Comparison of ENCODE assay signal across 15 cellular contexts in genomic region chr2:71552861-71553301, GRCh38.
A peak's percentile ranks its signal among the peaks of the same experiment; 100 is the strongest.
DNase-seq lines count a peak whose midpoint lies in the region; ATAC-seq, FAIRE-seq and TF ChIP-seq lines count a peak whose summit lies in the region.
"Had no signal": no experiment of that assay in that cellular context is flagged by ENCODE, and none has a peak within 500 bp of the region (broad histone marks: within the 10 kb centered on the region; RNA-seq: fewer than 3 reads in every experiment).

No MANE protein-coding gene starts in this region.

- H2AFZ ChIP-seq in osteoblast (ENCODE audit: low read length), result no peak overlapping the region

- no peak overlapping the region for H3K27ac ChIP-seq in osteoblast (ENCODE audit: low read depth, low read length)
- H3K27ac ChIP-seq: 22Rv1 had no signal

- peak; percentile 45 for DNase-seq in activated effector memory CD4-positive, alpha-beta T cell treated with anti-CD3 and anti-CD28 coated beads, Interleukin-2, amount 50 U/mL, for 16 hours
- DNase-seq in activated effector memory CD4-positive, alpha-beta T cell treated with Interleukin-2 at 50 U/mL for 16 hours, result no peak
- DNase-seq in HTR-8/SVneo (ENCODE audit: insufficient read length, low spot score) (no peak), fibroblast of mammary gland (ENCODE audit: low read depth) (peak; percentile 28), osteoblast (ENCODE audit: insufficient read length, low spot score, missing footprints) (peak; percentile 59), A172 (ENCODE audit: low spot score) (no peak), NCI-H345 treated with DMSO at 0.1 percent for 48 hours (lab: John Stamatoyannopoulos, UW; ENCODE audit: unreplicated experiment) (no peak)
- DNase-seq: ACHN; C1 segment of cervical spinal cord; Calu3; CD4-positive, alpha-beta T cell; DMS 273 treated with DMSO at 0.1 percent for 48 hours; H7 had no signal

- ATAC-seq in HG02970 (IDR thresholded peaks at IDR 0.05; ENCODE audit: low FRiP score, unreplicated experiment), result no peak

- peaks cover 2% of the 10 kb centered on the region for H3K9me3 ChIP-seq in osteoblast (ENCODE audit: low read depth, low read length)

- H3K27me3 ChIP-seq in osteoblast (ENCODE audit: insufficient read depth, low read length), result peaks cover 14% of the 10 kb centered on the region

- H3K79me2 ChIP-seq in osteoblast (ENCODE audit: insufficient read depth, low read length), result no peaks in the 10 kb centered on the region

- no peaks in the 10 kb centered on the region for H3K4me1 ChIP-seq in osteoblast (ENCODE audit: insufficient read depth, low read length)

- TF ChIP-seq CTCF in fibroblast of mammary gland (conservative IDR thresholded peaks at IDR 0.05; ENCODE audit: control insufficient read depth, insufficient read depth, low read depth, low read length) (no peak), osteoblast (IDR thresholded peaks at IDR 0.05; ENCODE audit: extremely low read depth, low read depth, low read length) (no peak)

- H3K36me3 ChIP-seq in osteoblast (ENCODE audit: insufficient read depth, low read length), result no peaks in the 10 kb centered on the region

- FAIRE-seq in HTR-8/SVneo (lab: Jason Lieb, UNC), result peak; percentile 58

- H3K4me3 ChIP-seq in fibroblast of mammary gland (ENCODE audit: control insufficient read depth, low read depth, low read length) (no peak overlapping the region), osteoblast (ENCODE audit: insufficient read depth, low read length) (no peak overlapping the region)

- no peak overlapping the region for H3K4me2 ChIP-seq in osteoblast (ENCODE audit: insufficient read depth, low read length)

- no peaks in the 10 kb centered on the region for H4K20me1 ChIP-seq in osteoblast (ENCODE audit: insufficient read depth, low read length)

Comparison
In these comparisons a context has a peak if more than half of its experiments do, and no peak if none do; other contexts are left out.
1. DNase-seq: peak in activated effector memory CD4-positive, alpha-beta T cell treated with anti-CD3 and anti-CD28 coated beads, Interleukin-2, amount 50 U/mL, for 16 hours (single experiment), fibroblast of mammary gland (single experiment) and osteoblast (single experiment); none in activated effector memory CD4-positive, alpha-beta T cell treated with Interleukin-2 at 50 U/mL for 16 hours (single experiment), HTR-8/SVneo (single experiment), A172 (single experiment) and NCI-H345 treated with DMSO at 0.1 percent for 48 hours (single experiment).